Comparison of ENCODE assay signal across 8 cellular contexts in genomic region chr6:142945071-142945445, GRCh38. TPM values are rescaled to one million over a fixed set of nuclear protein-coding genes. Genes with fewer than 3 reads are reported as not detected.
DNase-seq lines count a peak whose midpoint lies in the region; ATAC-seq and TF ChIP-seq lines count a peak whose summit lies in the region.

Gene HIVEP2 (minus strand): TSS chr6:142945176. CDS start chr6:142774738, 170,438 bp downstream.

- no peak for TF ChIP-seq POLR2A in NB4 (IDR thresholded peaks at IDR 0.05; ENCODE audit: extremely low read depth, insufficient read length)
- TF ChIP-seq POLR2A in breast epithelium (IDR thresholded peaks at IDR 0.05) = no peak

- H3K4me3 Mint-ChIP-seq in WTC11 (peak within 1 kb of the TSS; percentile 98), immature natural killer cell (peak within 1 kb of the TSS; percentile 93 to 100 (median 98))

- H3K36me3 ChIP-seq in breast epithelium = no peaks in the 10 kb centered on the region

- TF ChIP-seq CTCF in NB4 (IDR thresholded peaks at IDR 0.05; ENCODE audit: low read depth, low read length) (no peak), WTC11 (IDR thresholded peaks at IDR 0.05) (no peak), breast epithelium (IDR thresholded peaks at IDR 0.05) (no peak)

- H3K36me3 Mint-ChIP-seq in WTC11 (no peaks in the 10 kb centered on the region), immature natural killer cell (peaks cover 0 to 4% (median 0%) of the 10 kb centered on the region in 3 donors)

- DNase-seq in Daoy (ENCODE audit: low read depth) = peak; percentile 90
- DNase-seq in GOT3 (lab: John Stamatoyannopoulos, UW) = peak; percentile 29
- peak; percentile 84 for DNase-seq in NB4 (ENCODE audit: low read depth)
- peak; percentile 84 for DNase-seq in WTC11 (ENCODE audit: low spot score)
- DNase-seq in breast epithelium (ENCODE audit: low spot score in 2 of 2) = peak; percentile 82 to 85
- DNase-seq in immature natural killer cell = peak; percentile 79 to 83 (median 81)
- DNase-seq in stimulated activated CD4-positive, alpha-beta T cell treated with anti-CD3 and anti-CD28 coated beads, Interleukin-12 subunit alpha, Interleukin-12 subunit beta, amount 100 ng/mL, for 48 hours (ENCODE audit: low read depth in 2 of 3, low spot score in 1 of 3) = peak; percentile 81 to 87 (median 85)
- DNase-seq in NCI-H1092 treated with DMSO at 0.1 percent for 48 hours (lab: John Stamatoyannopoulos, UW) = no peak

- ATAC-seq in WTC11 = peak; percentile 33

- intact Hi-C loops in breast epithelium (cut with DNase I; ENCODE audit: low total_unique reads) = loop anchor here (5.0 kb wide), 1 partner anchor 897 kb away; the partner anchor contains the start of gene LTV1

- H3K27ac ChIP-seq in breast epithelium = peak within 1 kb of the TSS; percentile 100

- H3K27me3 Mint-ChIP-seq in WTC11 (ENCODE audit: low read depth) (peaks cover 10% of the 10 kb centered on the region), immature natural killer cell (ENCODE audit: low read depth in 3 of 3) (peaks cover 25 to 37% (median 28%) of the 10 kb centered on the region in 3 donors)

- H3K4me1 Mint-ChIP-seq in WTC11 (peaks cover 53% of the 10 kb centered on the region), immature natural killer cell (peaks cover 38 to 47% of the 10 kb centered on the region in 2 donors)

- no peaks in the 10 kb centered on the region for H3K27me3 ChIP-seq in breast epithelium

- H3K9me3 Mint-ChIP-seq in WTC11 (no peaks in the 10 kb centered on the region), immature natural killer cell (peaks cover 0 to 2% (median 0%) of the 10 kb centered on the region in 6 donors)

- H3K27ac Mint-ChIP-seq in WTC11 (peak within 1 kb of the TSS; percentile 100), immature natural killer cell (peak within 1 kb of the TSS; percentile 98 to 100 (median 100))

- H3K4me1 ChIP-seq in breast epithelium = no peaks in the 10 kb centered on the region

- POLR2A ChIA-PET in WTC11 (lab: Charles Lee) = interaction anchor here (0.6 kb wide), 2 partner anchors 527 to 687 kb away, joined by 3 to 6 read pairs; no protein-coding TSS in a partner anchor

- CTCF ChIA-PET in WTC11 (lab: Charles Lee) = no interaction called here

- H3K4me3 ChIP-seq in NB4 (ENCODE audit: low read depth, low read length) = peak within 1 kb of the TSS; percentile 81
- peak within 1 kb of the TSS; percentile 87 to 99 (median 95) for H3K4me3 ChIP-seq in breast epithelium

- H3K9me3 ChIP-seq in breast epithelium = no peaks in the 10 kb centered on the region

TF ChIP-seq in WTC11, 78 proteins besides CTCF, POLR2A, EP300 and RAD21:
- TF ChIP-seq GTF2I (CRISPR knock-in tag; conservative IDR thresholded peaks at IDR 0.05) = no peak
- no peak for TF ChIP-seq IRF1 (CRISPR knock-in tag; IDR thresholded peaks at IDR 0.05)
- TF ChIP-seq GABPB1 (CRISPR knock-in tag; IDR thresholded peaks at IDR 0.05) = peak; percentile 11; the same call in 1 of the 2 replicates

RNA-seq across cellular contexts. Expression of gene HIVEP2, which starts in this region (rescaled TPM):
- total RNA-seq in Daoy (2014; rRNA removed; shearing (Covaris generic)) = 7.2 and 8.2 TPM in 2 replicates
- total RNA-seq in WTC11 (2021) = 8.6 to 11.5 TPM (median 9.1 TPM) in 3 replicates
- total RNA-seq in breast epithelium = 10 to 100 TPM; 20.6 to 25.0 (median 23.9) TPM
- 1 to 10 TPM in 2 of 3 donors, under 1 TPM in 1; 0.13 to 4.6 (median 1.5) TPM for polyA plus RNA-seq in immature natural killer cell
